In genomic region chr3:107375682-107376081, GRCh38 we compare ENCODE assay signal across 18 cellular contexts. TPM values are rescaled to one million over a fixed set of nuclear protein-coding genes. Genes with fewer than 3 reads are reported as not detected.
DNase-seq lines count a peak whose midpoint lies in the region; ATAC-seq and TF ChIP-seq lines count a peak whose summit lies in the region.
"Had no signal": no experiment of that assay in that cellular context is flagged by ENCODE, and none has a peak within 500 bp of the region (broad histone marks: within the 10 kb centered on the region; RNA-seq: fewer than 3 reads in every experiment).

No MANE protein-coding gene starts in this region.

- no peak overlapping the region for H3K4me3 Mint-ChIP-seq in activated naive CD8-positive, alpha-beta T cell treated with anti-CD3 and anti-CD28 coated beads for 36 hours
- H3K4me3 Mint-ChIP-seq: CD4-positive, CD25-positive, alpha-beta regulatory T cell; CD8-positive, alpha-beta memory T cell; GM23338 had no signal

- no peaks in the 10 kb centered on the region for H3K9me3 Mint-ChIP-seq in activated naive CD8-positive, alpha-beta T cell treated with anti-CD3 and anti-CD28 coated beads for 36 hours
- H3K9me3 Mint-ChIP-seq: CD4-positive, CD25-positive, alpha-beta regulatory T cell; CD8-positive, alpha-beta memory T cell; GM23338 had no signal

- DNase-seq in HPDE6-E6E7 (ENCODE audit: extremely low spot score) (peak; percentile 19), RWPE2 (ENCODE audit: low spot score) (no peak), left kidney (ENCODE audit: low read depth, low spot score) (peak; percentile 5)
- no peak for DNase-seq in stimulated activated naive CD4-positive, alpha-beta T cell treated with Interleukin-2 at 50 U/mL for 16 hours (lab: John Stamatoyannopoulos, UW)
- no peak for DNase-seq in activated naive CD8-positive, alpha-beta T cell treated with anti-CD3 and anti-CD28 coated beads for 36 hours
- DNase-seq: ACHN; BE2C; C1 segment of cervical spinal cord; CD4-positive, CD25-positive, alpha-beta regulatory T cell; CD8-positive, alpha-beta memory T cell; COR-L47; DMS79 treated with DMSO at 0.1 percent for 48 hours; GF-D8; H7 had no signal

- peaks cover 8% of the 10 kb centered on the region for H3K4me1 ChIP-seq in RWPE2 (ENCODE audit: insufficient read depth, poor library complexity, severe bottlenecking)
- H3K4me1 ChIP-seq: BE2C had no signal

- TF ChIP-seq CTCF in RWPE2 (IDR thresholded peaks at IDR 0.05; ENCODE audit: poor library complexity, severe bottlenecking): no peak

- no peaks in the 10 kb centered on the region for H3K36me3 ChIP-seq in RWPE2 (ENCODE audit: low read depth)
- H3K36me3 ChIP-seq: BE2C had no signal

- no peaks in the 10 kb centered on the region for H3K9me3 ChIP-seq in RWPE2 (ENCODE audit: severe bottlenecking)
- H3K9me3 ChIP-seq: BE2C had no signal

- H3K27ac ChIP-seq in RWPE2 (ENCODE audit: poor library complexity, severe bottlenecking): no peak overlapping the region

- no peaks in the 10 kb centered on the region for H3K27me3 ChIP-seq in RWPE2 (ENCODE audit: insufficient read depth, poor library complexity, severe bottlenecking)

- peak; percentile 19; the same call in 1 of the 3 replicates for ATAC-seq in RWPE2 (ENCODE audit: low read depth)
- ATAC-seq in HG02870 (IDR thresholded peaks at IDR 0.05; ENCODE audit: unreplicated experiment): no peak
- ATAC-seq: GM23338, HCT116 had no signal

- peaks cover 23% of the 10 kb centered on the region for H3K27me3 Mint-ChIP-seq in activated naive CD8-positive, alpha-beta T cell treated with anti-CD3 and anti-CD28 coated beads for 36 hours
- H3K27me3 Mint-ChIP-seq: CD4-positive, CD25-positive, alpha-beta regulatory T cell had no signal

- H3K36me3 Mint-ChIP-seq in activated naive CD8-positive, alpha-beta T cell treated with anti-CD3 and anti-CD28 coated beads for 36 hours: no peaks in the 10 kb centered on the region
- H3K36me3 Mint-ChIP-seq: CD4-positive, CD25-positive, alpha-beta regulatory T cell; CD8-positive, alpha-beta memory T cell had no signal

- H3K27ac Mint-ChIP-seq in activated naive CD8-positive, alpha-beta T cell treated with anti-CD3 and anti-CD28 coated beads for 36 hours: no peak overlapping the region
- H3K27ac Mint-ChIP-seq: CD4-positive, CD25-positive, alpha-beta regulatory T cell; CD8-positive, alpha-beta memory T cell; GM23338 had no signal

- no peaks in the 10 kb centered on the region for H3K4me1 Mint-ChIP-seq in activated naive CD8-positive, alpha-beta T cell treated with anti-CD3 and anti-CD28 coated beads for 36 hours
- H3K4me1 Mint-ChIP-seq: CD4-positive, CD25-positive, alpha-beta regulatory T cell; CD8-positive, alpha-beta memory T cell had no signal

- no peak overlapping the region for H3K4me3 ChIP-seq in RWPE2 (ENCODE audit: severe bottlenecking)
- H3K4me3 ChIP-seq: GM23338 had no signal

RNA-seq across cellular contexts. Expression of gene CCDC54, which starts 1.6 kb away (rescaled TPM):
- total RNA-seq in activated naive CD8-positive, alpha-beta T cell treated with anti-CD3 and anti-CD28 coated beads for 36 hours: not detected
- total RNA-seq: CD4-positive, CD25-positive, alpha-beta regulatory T cell; CD8-positive, alpha-beta memory T cell; GM23338; H7; HT-29 had no signal

Comparison
In these comparisons a context has a peak if more than half of its experiments do, and no peak if none do; other contexts are left out.
1. DNase-seq: peak in HPDE6-E6E7 (single experiment) and left kidney (single experiment); none in RWPE2 (single experiment), stimulated activated naive CD4-positive, alpha-beta T cell treated with Interleukin-2 at 50 U/mL for 16 hours (single experiment) and activated naive CD8-positive, alpha-beta T cell treated with anti-CD3 and anti-CD28 coated beads for 36 hours (single experiment).